16 cellular contexts compared by ENCODE assay signal in the genomic region with DNA sequence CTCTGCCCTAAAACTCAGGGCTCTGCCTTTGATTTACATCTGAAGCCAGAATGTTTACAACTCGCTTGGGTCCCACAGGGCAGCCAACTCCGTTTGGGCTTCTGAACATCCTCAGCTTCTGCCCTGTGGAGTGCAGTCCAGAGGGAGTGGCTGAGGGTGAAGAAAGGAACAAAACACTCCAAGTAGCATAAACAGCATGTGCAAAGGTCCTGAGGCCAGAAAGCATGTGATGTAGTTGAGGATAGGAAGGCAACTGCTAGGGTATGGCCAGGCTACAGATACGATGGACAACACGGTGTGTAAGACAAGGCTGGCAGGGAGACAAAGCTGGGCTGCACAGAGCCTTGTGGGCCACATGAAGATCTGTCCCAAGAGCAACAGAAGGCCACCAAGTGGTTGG. TPM values are rescaled to one million over a fixed set of nuclear protein-coding genes. Genes with fewer than 3 reads are reported as not detected.
A peak's percentile ranks its signal among the peaks of the same experiment; 100 is the strongest.
DNase-seq lines count a peak whose midpoint lies in the region; ATAC-seq and TF ChIP-seq lines count a peak whose summit lies in the region.
"Had no signal": no experiment of that assay in that cellular context is flagged by ENCODE, and none has a peak within 500 bp of the region (broad histone marks: within the 10 kb centered on the region; RNA-seq: fewer than 3 reads in every experiment).

No MANE protein-coding gene starts in this region.

- WGBS in heart left ventricle, 4 donors, result 72 to 89% (median 82%) methylated on average over 4 of the region's 4 CpGs
- WGBS in esophagus, 2 donors, result 58 to 64% methylated on average over 4 of the region's 4 CpGs

- H3K9me3 ChIP-seq in heart left ventricle (no peaks in the 10 kb centered on the region), esophagus (ENCODE audit: control insufficient read depth in 2 of 2, insufficient read depth in 1 of 2, low read depth in 1 of 2, low read length in 1 of 2) (no peaks in the 10 kb centered on the region), parathyroid adenoma (ENCODE audit: control insufficient read depth, low read length) (no peaks in the 10 kb centered on the region), vagina (no peaks in the 10 kb centered on the region)
- H3K9me3 ChIP-seq: colonic mucosa had no signal

- no peak overlapping the region for H2AFZ ChIP-seq in parathyroid adenoma

- H3K4me3 ChIP-seq in heart left ventricle (no peak overlapping the region), esophagus (ENCODE audit: low read depth in 1 of 2, low read length in 2 of 2) (no peak overlapping the region), parathyroid adenoma (ENCODE audit: low read depth, low read length) (no peak overlapping the region), vagina (no peak overlapping the region)
- H3K4me3 ChIP-seq: colonic mucosa had no signal

- TF ChIP-seq POLR2A in heart left ventricle (IDR thresholded peaks at IDR 0.05) (no peak), vagina (IDR thresholded peaks at IDR 0.05) (no peak)

- TF ChIP-seq CTCF in heart left ventricle (IDR thresholded peaks at IDR 0.05) (no peak), parathyroid adenoma (IDR thresholded peaks at IDR 0.05) (no peak), vagina (IDR thresholded peaks at IDR 0.05) (no peak)

- peaks cover 0 to 96% (median 81%) of the 10 kb centered on the region in 9 donors for H3K36me3 ChIP-seq in heart left ventricle
- H3K36me3 ChIP-seq in esophagus (ENCODE audit: control insufficient read depth in 2 of 2, insufficient read depth in 2 of 2, low read length in 1 of 2), result peaks cover 17 to 44% of the 10 kb centered on the region in 2 donors
- H3K36me3 ChIP-seq in parathyroid adenoma (ENCODE audit: control insufficient read depth, insufficient read depth, low read length), result no peaks in the 10 kb centered on the region
- H3K36me3 ChIP-seq in vagina, result peaks cover 0 to 52% of the 10 kb centered on the region in 2 donors

- H3K27ac ChIP-seq in heart left ventricle, result peak overlapping the region in 7 of 12 donors; percentile 30 to 74 (median 56)
- peak overlapping the region; percentile 77 to 85 for H3K27ac ChIP-seq in esophagus (ENCODE audit: low read depth in 2 of 2, low read length in 1 of 2)
- H3K27ac ChIP-seq in parathyroid adenoma, result peak overlapping the region; percentile 57
- H3K27ac ChIP-seq in vagina, result peak overlapping the region; percentile 97
- H3K27ac ChIP-seq: colonic mucosa had no signal

- no peak for ATAC-seq in heart left ventricle
- ATAC-seq in HG02763 (IDR thresholded peaks at IDR 0.05; ENCODE audit: unreplicated experiment), result no peak
- ATAC-seq: SK-N-SH treated with all-trans-retinoic acid at 6 μM for 48 hours had no signal

- intact Hi-C loops in heart left ventricle (cut with DNase I) (loop anchor here in 4 of 10 donors (5.0 to 10.0 kb wide), 5 partner anchors 104 to 884 kb away; no protein-coding TSS in a partner anchor), cardiac septum (cut with DNase I) (loop anchor here (10.0 kb wide), 1 partner anchor 186 kb away; no protein-coding TSS in a partner anchor), vagina (cut with DNase I) (loop anchor here (5.0 kb wide), 1 partner anchor 54 kb away; no protein-coding TSS in a partner anchor)

- H3K4me2 ChIP-seq in parathyroid adenoma (ENCODE audit: low read length), result no peak overlapping the region

- H3K79me2 ChIP-seq in parathyroid adenoma, result peaks cover 14% of the 10 kb centered on the region

- in situ Hi-C loops in G401 (cut with HindIII; ENCODE audit: low sequenced_read_pairs), result no loop called here

- DNase-seq in heart left ventricle (peak in 1 of 5 donors; percentile 6), cardiac septum (ENCODE audit: low spot score) (no peak), vagina (ENCODE audit: extremely low spot score in 2 of 2) (no peak), G401 (ENCODE audit: low spot score) (no peak), SHP77 (lab: John Stamatoyannopoulos, UW) (no peak)
- DNase-seq: 8988T; activated CD8-positive, alpha-beta memory T cell treated with anti-CD3 and anti-CD28 coated beads for 24 hours; colonic mucosa; erythroblast; kidney glomerular epithelial cell; NCI-H187 treated with DMSO at 0.1 percent for 48 hours; NCI-H510A treated with DMSO at 0.1 percent for 48 hours had no signal

- H3K9ac ChIP-seq in parathyroid adenoma, result no peak overlapping the region

- H3K4me1 ChIP-seq in heart left ventricle (peaks cover 3 to 95% (median 62%) of the 10 kb centered on the region in 12 donors), esophagus (ENCODE audit: control insufficient read depth in 2 of 2, insufficient read depth in 2 of 2, low read length in 1 of 2) (peaks cover 5 to 27% of the 10 kb centered on the region in 2 donors), parathyroid adenoma (peaks cover 46% of the 10 kb centered on the region), vagina (peaks cover 99% of the 10 kb centered on the region)

- H3K27me3 ChIP-seq in heart left ventricle (no peaks in the 10 kb centered on the region), esophagus (ENCODE audit: control insufficient read depth in 1 of 2, insufficient read depth in 2 of 2, low read length in 2 of 2) (no peaks in the 10 kb centered on the region), parathyroid adenoma (ENCODE audit: control insufficient read depth, insufficient read depth, low read length) (no peaks in the 10 kb centered on the region), vagina (no peaks in the 10 kb centered on the region)
- H3K27me3 ChIP-seq: colonic mucosa had no signal

RNA-seq across cellular contexts. Expression of a gene that starts 12.5 kb away (rescaled TPM):
- 10 to 100 TPM; 20.9 to 42.6 (median 29.6) TPM for total RNA-seq in heart left ventricle
- polyA plus RNA-seq in heart left ventricle, result 10 to 100 TPM; 12.5 to 12.7 TPM
- 42.1 TPM for total RNA-seq in cardiac septum
- 10 to 100 TPM; 36.5 to 48.8 TPM for polyA plus RNA-seq in esophagus
- total RNA-seq in vagina, result 185 TPM
- 0.06 TPM in 1 of 2 replicates, not detected in the other for total RNA-seq in G401 (2014; rRNA removed; shearing (Covaris generic))

Comparison
In these comparisons a context has a peak if more than half of its experiments do, and no peak if none do; other contexts are left out.
1. RNA of a gene that starts 12.5 kb away (total RNA-seq): 185 TPM in vagina (single experiment), 42.1 TPM in cardiac septum (single experiment) and 20.9 to 42.6 TPM in heart left ventricle; 0.06 TPM in G401; every median in the first group is over 10 times any median in the second.
2. Peak in every context shown above with its lines, with median percentiles within 50 percentile points of each other: H3K27ac ChIP-seq.